ENCODE assay signal across 8 cellular contexts in the genomic region with DNA sequence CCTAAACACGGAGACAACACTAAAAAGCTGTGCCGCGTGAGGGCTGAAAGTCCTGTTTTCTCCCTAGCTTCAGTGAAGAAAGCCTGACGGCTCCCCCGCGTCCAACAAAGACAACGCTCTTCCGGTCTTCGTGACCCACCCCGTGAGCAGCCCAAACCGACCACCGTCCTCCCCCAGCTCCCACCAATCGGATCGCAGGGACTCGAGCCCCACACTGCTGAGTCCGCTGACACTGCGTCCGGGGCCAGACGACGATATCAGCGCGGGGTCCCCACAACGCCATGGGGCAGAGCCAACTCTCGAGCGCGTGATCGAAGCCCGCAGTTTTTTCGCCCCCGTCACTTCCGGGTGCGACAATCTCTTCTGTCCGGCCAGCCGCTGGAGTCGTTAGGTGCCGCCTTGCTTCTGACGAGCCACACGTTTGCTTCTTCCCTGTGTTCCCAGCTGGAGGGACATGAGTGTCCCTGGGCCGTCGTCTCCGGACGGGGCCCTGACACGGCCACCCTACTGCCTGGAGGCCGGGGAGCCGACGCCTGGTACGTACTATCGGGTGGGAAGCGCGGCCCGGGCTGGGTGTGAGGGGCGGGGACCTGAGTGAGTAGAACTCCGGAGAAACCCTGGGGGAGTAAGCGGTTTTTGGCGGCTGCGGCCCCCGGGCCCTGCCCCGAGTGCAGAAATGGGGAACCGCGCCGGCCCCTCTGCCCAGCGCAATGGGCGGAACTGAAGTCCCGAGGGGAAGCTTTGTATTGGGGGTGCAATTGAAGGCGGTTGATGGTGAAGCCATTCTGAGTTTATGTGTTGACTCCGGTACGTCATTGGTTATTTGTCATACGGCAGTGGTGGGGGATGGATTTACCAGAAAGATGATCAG. TPM values are rescaled to one million over a fixed set of nuclear protein-coding genes. Genes with fewer than 3 reads are reported as not detected.
A peak's percentile ranks its signal among the peaks of the same experiment; 100 is the strongest.
DNase-seq lines count a peak whose midpoint lies in the region; ATAC-seq and TF ChIP-seq lines count a peak whose summit lies in the region.

A gene with protein sequence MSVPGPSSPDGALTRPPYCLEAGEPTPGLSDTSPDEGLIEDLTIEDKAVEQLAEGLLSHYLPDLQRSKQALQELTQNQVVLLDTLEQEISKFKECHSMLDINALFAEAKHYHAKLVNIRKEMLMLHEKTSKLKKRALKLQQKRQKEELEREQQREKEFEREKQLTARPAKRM (plus strand): TSS at position 390 of the 871 bp plus-strand sequence. CDS start 65 bp downstream, at position 455.

- peaks cover 28% of the 10 kb centered on the region for H3K4me1 ChIP-seq in KMS-11 (ENCODE audit: low read depth, poor library complexity, severe bottlenecking)

- peak within 1 kb of the TSS; percentile 93 for H3K4me2 ChIP-seq in KMS-11

- peak within 1 kb of the TSS; percentile 93 for H2AFZ ChIP-seq in KMS-11 (ENCODE audit: low read depth)

- H3K4me3 Mint-ChIP-seq in activated T-helper 17 cell treated with anti-CD3 and anti-CD28 coated beads, Interleukin-2, amount 50 U/mL, for 72 hours, result peak within 1 kb of the TSS; percentile 84
- H3K4me3 Mint-ChIP-seq in naive thymus-derived CD8-positive, alpha-beta T cell, result peak within 1 kb of the TSS; percentile 93 to 100 (median 99)

- no peaks in the 10 kb centered on the region for H3K36me3 ChIP-seq in KMS-11 (ENCODE audit: insufficient read depth)

- peaks cover 15% of the 10 kb centered on the region for H3K4me1 Mint-ChIP-seq in activated T-helper 17 cell treated with anti-CD3 and anti-CD28 coated beads, Interleukin-2, amount 50 U/mL, for 72 hours
- peaks cover 22 to 54% (median 40%) of the 10 kb centered on the region in 4 donors for H3K4me1 Mint-ChIP-seq in naive thymus-derived CD8-positive, alpha-beta T cell

- no peaks in the 10 kb centered on the region for H3K27me3 ChIP-seq in KMS-11 (ENCODE audit: insufficient read depth, low read depth)

- H3K79me2 ChIP-seq in KMS-11 (ENCODE audit: insufficient read depth, low read depth), result peaks cover 38% of the 10 kb centered on the region

- no peaks in the 10 kb centered on the region for H3K27me3 Mint-ChIP-seq in activated T-helper 17 cell treated with anti-CD3 and anti-CD28 coated beads, Interleukin-2, amount 50 U/mL, for 72 hours
- no peaks in the 10 kb centered on the region for H3K27me3 Mint-ChIP-seq in naive thymus-derived CD8-positive, alpha-beta T cell

- POLR2A ChIA-PET in naive thymus-derived CD8-positive, alpha-beta T cell (lab: Charles Lee), result interaction anchor here (0.5 to 3.4 kb wide), 18 partner anchors 10 to 389 kb away, joined by 3 to 34 read pairs (median 4); a partner anchor contains a TSS

- H3K27ac Mint-ChIP-seq in activated T-helper 17 cell treated with anti-CD3 and anti-CD28 coated beads, Interleukin-2, amount 50 U/mL, for 72 hours, result peak within 1 kb of the TSS; percentile 100
- peak within 1 kb of the TSS; percentile 100 for H3K27ac Mint-ChIP-seq in naive thymus-derived CD8-positive, alpha-beta T cell

- H4K20me1 ChIP-seq in KMS-11 (ENCODE audit: insufficient read depth), result no peaks in the 10 kb centered on the region

- ATAC-seq in GM21737 (IDR thresholded peaks at IDR 0.05; ENCODE audit: unreplicated experiment), result peak; percentile 80
- ATAC-seq in activated T-helper 17 cell treated with anti-CD3 and anti-CD28 coated beads, Interleukin-2, amount 50 U/mL, for 72 hours (replicated peaks), result peak; percentile 84
- peak; percentile 83 to 88 for ATAC-seq in naive thymus-derived CD8-positive, alpha-beta T cell

- peak within 1 kb of the TSS; percentile 99 for H3K9ac ChIP-seq in KMS-11

- no peak for TF ChIP-seq CTCF in KMS-11 (conservative IDR thresholded peaks at IDR 0.05; ENCODE audit: low read depth, low read length)
- no peak for TF ChIP-seq CTCF in fibroblast of mammary gland (conservative IDR thresholded peaks at IDR 0.05; ENCODE audit: control insufficient read depth, insufficient read depth, low read depth, low read length)

- peak within 1 kb of the TSS; percentile 96 for H3K27ac ChIP-seq in KMS-11

- DNase-seq in DMS79 treated with DMSO at 0.1 percent for 48 hours (lab: John Stamatoyannopoulos, UW) (peak; percentile 72), RPMI8226 (peak; percentile 88), fibroblast of mammary gland (ENCODE audit: low read depth) (peak; percentile 95)
- DNase-seq in naive thymus-derived CD8-positive, alpha-beta T cell, result peak; percentile 77 to 95 (median 90)
- peak; percentile 78 to 94 (median 84) for DNase-seq in stimulated activated naive CD4-positive, alpha-beta T cell (lab: John Stamatoyannopoulos, UW)

- H3K4me3 ChIP-seq in KMS-11 (IDR thresholded peaks at IDR 0.05; ENCODE audit: insufficient read depth, low read depth, low read length) (no peak within 1 kb of the TSS), fibroblast of mammary gland (ENCODE audit: control insufficient read depth, low read depth, low read length) (peak within 1 kb of the TSS; percentile 98)

- no peaks in the 10 kb centered on the region for H3K9me3 Mint-ChIP-seq in activated T-helper 17 cell treated with anti-CD3 and anti-CD28 coated beads, Interleukin-2, amount 50 U/mL, for 72 hours
- no peaks in the 10 kb centered on the region for H3K9me3 Mint-ChIP-seq in naive thymus-derived CD8-positive, alpha-beta T cell

- H3K36me3 Mint-ChIP-seq in activated T-helper 17 cell treated with anti-CD3 and anti-CD28 coated beads, Interleukin-2, amount 50 U/mL, for 72 hours (ENCODE audit: low read depth), result peaks cover 27% of the 10 kb centered on the region
- peaks cover 0 to 4% (median 2%) of the 10 kb centered on the region in 3 donors for H3K36me3 Mint-ChIP-seq in naive thymus-derived CD8-positive, alpha-beta T cell

RNA-seq across cellular contexts. Expression of the gene that starts here (rescaled TPM):
- total RNA-seq in activated T-helper 17 cell treated with anti-CD3 and anti-CD28 coated beads, Interleukin-2, amount 50 U/mL, for 72 hours, result 10 to 100 TPM; 43.7 to 54.5 TPM
- total RNA-seq in naive thymus-derived CD8-positive, alpha-beta T cell, result 10 to 100 TPM; 53.5 to 60.3 TPM
- polyA plus RNA-seq in naive thymus-derived CD8-positive, alpha-beta T cell, result 10 to 100 TPM; 50.9 to 62.1 (median 58.8) TPM
